Comparison of ENCODE assay signal across 29 cellular contexts in genomic region chr18:52888014-52888413, GRCh38.
DNase-seq lines count a peak whose midpoint lies in the region; ATAC-seq and TF ChIP-seq lines count a peak whose summit lies in the region.
"Had no signal": no experiment of that assay in that cellular context is flagged by ENCODE, and none has a peak within 500 bp of the region (broad histone marks: within the 10 kb centered on the region; RNA-seq: fewer than 3 reads in every experiment).

No MANE protein-coding gene starts in this region.

- H3K9me3 ChIP-seq in neural cell (ENCODE audit: low read length): peaks cover 4% of the 10 kb centered on the region
- H3K9me3 ChIP-seq: gastroesophageal sphincter, suprapubic skin, upper lobe of left lung had no signal

- no peaks in the 10 kb centered on the region for H3K27me3 ChIP-seq in neural cell (ENCODE audit: insufficient read depth, low read depth, low read length)
- H3K27me3 ChIP-seq: breast epithelium, gastroesophageal sphincter, hepatocyte, suprapubic skin, upper lobe of left lung had no signal

- TF ChIP-seq EP300 in neural cell (conservative IDR thresholded peaks at IDR 0.05; ENCODE audit: poor library complexity, severe bottlenecking): peak; percentile 22

- TF ChIP-seq RAD21 in neural cell (conservative IDR thresholded peaks at IDR 0.05): no peak

- no peak overlapping the region for H2AFZ ChIP-seq in neural cell (ENCODE audit: low read depth, low read length)
- H2AFZ ChIP-seq: hepatocyte had no signal

- no peaks in the 10 kb centered on the region for H3K9me2 ChIP-seq in neural cell (ENCODE audit: insufficient read depth, low read length)

- TF ChIP-seq CTCF in neural cell (IDR thresholded peaks at IDR 0.05; ENCODE audit: poor library complexity, severe bottlenecking): no peak

- no peaks in the 10 kb centered on the region for H3K79me2 ChIP-seq in neural cell (replicated peaks; ENCODE audit: insufficient read depth, low read length)
- H3K79me2 ChIP-seq: hepatocyte had no signal

- H3K4me3 ChIP-seq in neural cell (ENCODE audit: low read length): no peak overlapping the region
- H3K4me3 ChIP-seq: breast epithelium, gastroesophageal sphincter, hepatocyte, K562, suprapubic skin, upper lobe of left lung had no signal

- DNase-seq in DMS 273 (lab: John Stamatoyannopoulos, UW; ENCODE audit: unreplicated experiment) (peak; percentile 2), DMS 273 treated with DMSO at 0.1 percent for 48 hours (lab: John Stamatoyannopoulos, UW) (no peak), NCI-H146 (lab: John Stamatoyannopoulos, UW) (peak; percentile 25), OCI-M1 (lab: John Stamatoyannopoulos, UW) (peak; percentile 72), KG1 (lab: John Stamatoyannopoulos, UW) (no peak), NCI-H2029 treated with DMSO at 0.1 percent for 48 hours (lab: John Stamatoyannopoulos, UW) (no peak)
- DNase-seq: activated CD4-positive, alpha-beta T cell treated with anti-CD3 and anti-CD28 coated beads, Interleukin-2, amount 10 ng/mL, durations not matched to agents 7 days and 5 days; activated effector memory CD4-positive, alpha-beta T cell treated with Interleukin-2 at 50 U/mL for 16 hours; activated T-cell treated with anti-CD3 and anti-CD28 coated beads, Interleukin-2, amount 50 U/mL, for 1 hour; C1 segment of cervical spinal cord; NCI-H187; NCI-H524 treated with DMSO at 0.1 percent for 48 hours; posterior cingulate gyrus; right cardiac atrium; SIG-M5; stimulated activated CD4-positive, alpha-beta T cell treated with anti-CD3 and anti-CD28 coated beads, Interleukin-1b, Interleukin-23, amount 100 ng/mL, for 48 hours; stimulated activated naive CD4-positive, alpha-beta T cell treated with Interleukin-2 at 50 U/mL for 16 hours; T-helper 9 cell; upper lobe of left lung; WERI-Rb-1 had no signal

- no peak for ATAC-seq in GM21576 (IDR thresholded peaks at IDR 0.05; ENCODE audit: unreplicated experiment)
- ATAC-seq: gastroesophageal sphincter, K562, left lobe of liver, right cardiac atrium had no signal

- no peaks in the 10 kb centered on the region for H3F3A ChIP-seq in neural cell (ENCODE audit: insufficient read depth, low read length, poor library complexity, severe bottlenecking)

- H3K27ac ChIP-seq in neural cell (ENCODE audit: low read length): no peak overlapping the region
- H3K27ac ChIP-seq: 22Rv1, breast epithelium, gastroesophageal sphincter, hepatocyte, suprapubic skin, upper lobe of left lung, WERI-Rb-1 had no signal

- no peak overlapping the region for H3K4me2 ChIP-seq in neural cell (ENCODE audit: low read length)
- H3K4me2 ChIP-seq: hepatocyte had no signal

- no peaks in the 10 kb centered on the region for H3K36me3 ChIP-seq in neural cell (ENCODE audit: insufficient read depth, low read length)
- H3K36me3 ChIP-seq: breast epithelium, gastroesophageal sphincter, suprapubic skin, upper lobe of left lung, WERI-Rb-1 had no signal

- H4K20me1 ChIP-seq in neural cell (ENCODE audit: insufficient read depth): no peaks in the 10 kb centered on the region

- no peak overlapping the region for H3K9ac ChIP-seq in neural cell (ENCODE audit: low read length)

TF ChIP-seq in neural cell, 6 proteins besides CTCF, POLR2A, EP300 and RAD21:
- TF ChIP-seq TAF1 (IDR thresholded peaks at IDR 0.05; ENCODE audit: low read depth) (no peak), REST (IDR thresholded peaks at IDR 0.05; ENCODE audit: borderline replicate concordance) (no peak), POLR2AphosphoS5 (IDR thresholded peaks at IDR 0.05) (no peak), EZH2 (IDR thresholded peaks at IDR 0.05; ENCODE audit: borderline replicate concordance, insufficient read depth, low read length, poor library complexity, severe bottlenecking) (no peak), MXI1 (conservative IDR thresholded peaks at IDR 0.05; ENCODE audit: poor library complexity, severe bottlenecking) (no peak), SMC3 (conservative IDR thresholded peaks at IDR 0.05; ENCODE audit: poor library complexity) (no peak)
TF ChIP-seq in neural cell: peak in this region for 0.

Comparison
In these comparisons a context has a peak if more than half of its experiments do, and no peak if none do; other contexts are left out.
1. DNase-seq: peak in DMS 273 (single experiment), NCI-H146 (single experiment) and OCI-M1 (single experiment); none in DMS 273 treated with DMSO at 0.1 percent for 48 hours (single experiment), KG1 (single experiment) and NCI-H2029 treated with DMSO at 0.1 percent for 48 hours (single experiment).